Comparison of ENCODE assay signal across 1 cellular context in genomic region chr20:34515484-34516037, GRCh38.
A peak's percentile ranks its signal among the peaks of the same experiment; 100 is the strongest.
TF ChIP-seq lines count a peak whose summit lies in the region.

No MANE protein-coding gene starts in this region.

TF ChIP-seq in HepG2, 621 proteins besides CTCF, POLR2A, EP300 and RAD21 (continued from another document and continues in another):
- TF ChIP-seq, protein P1, sequence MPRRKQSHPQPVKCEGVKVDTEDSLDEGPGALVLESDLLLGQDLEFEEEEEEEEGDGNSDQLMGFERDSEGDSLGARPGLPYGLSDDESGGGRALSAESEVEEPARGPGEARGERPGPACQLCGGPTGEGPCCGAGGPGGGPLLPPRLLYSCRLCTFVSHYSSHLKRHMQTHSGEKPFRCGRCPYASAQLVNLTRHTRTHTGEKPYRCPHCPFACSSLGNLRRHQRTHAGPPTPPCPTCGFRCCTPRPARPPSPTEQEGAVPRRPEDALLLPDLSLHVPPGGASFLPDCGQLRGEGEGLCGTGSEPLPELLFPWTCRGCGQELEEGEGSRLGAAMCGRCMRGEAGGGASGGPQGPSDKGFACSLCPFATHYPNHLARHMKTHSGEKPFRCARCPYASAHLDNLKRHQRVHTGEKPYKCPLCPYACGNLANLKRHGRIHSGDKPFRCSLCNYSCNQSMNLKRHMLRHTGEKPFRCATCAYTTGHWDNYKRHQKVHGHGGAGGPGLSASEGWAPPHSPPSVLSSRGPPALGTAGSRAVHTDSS (CRISPR knock-in tag; conservative IDR thresholded peaks at IDR 0.05), result no peak
- TF ChIP-seq MLXIP (CRISPR knock-in tag; IDR thresholded peaks at IDR 0.05; ENCODE audit: borderline replicate concordance), result no peak
- TF ChIP-seq ZNF562 (CRISPR knock-in tag; IDR thresholded peaks at IDR 0.05; ENCODE audit: borderline replicate concordance), result no peak
- peak; percentile 29 for TF ChIP-seq ZC3H13 (CRISPR knock-in tag; IDR thresholded peaks at IDR 0.05)
- no peak for TF ChIP-seq HOXA7 (CRISPR knock-in tag; IDR thresholded peaks at IDR 0.05)
- no peak for TF ChIP-seq ZKSCAN1 (IDR thresholded peaks at IDR 0.05; ENCODE audit: low read length)
- TF ChIP-seq ATF7-NPFF (CRISPR knock-in tag; IDR thresholded peaks at IDR 0.05; ENCODE audit: low read depth), result no peak
- TF ChIP-seq MAF1 (CRISPR knock-in tag; IDR thresholded peaks at IDR 0.05; ENCODE audit: borderline replicate concordance), result peak; percentile 66; the same call in 1 of the 2 replicates
- no peak for TF ChIP-seq ZBTB42 (CRISPR knock-in tag; IDR thresholded peaks at IDR 0.05)
- TF ChIP-seq ZBTB26 (CRISPR knock-in tag; IDR thresholded peaks at IDR 0.05; ENCODE audit: borderline replicate concordance), result no peak
- no peak for TF ChIP-seq HMGXB4 (CRISPR knock-in tag; IDR thresholded peaks at IDR 0.05; ENCODE audit: borderline replicate concordance in 1 of 2, low read depth in 1 of 2)
- TF ChIP-seq, protein P2, sequence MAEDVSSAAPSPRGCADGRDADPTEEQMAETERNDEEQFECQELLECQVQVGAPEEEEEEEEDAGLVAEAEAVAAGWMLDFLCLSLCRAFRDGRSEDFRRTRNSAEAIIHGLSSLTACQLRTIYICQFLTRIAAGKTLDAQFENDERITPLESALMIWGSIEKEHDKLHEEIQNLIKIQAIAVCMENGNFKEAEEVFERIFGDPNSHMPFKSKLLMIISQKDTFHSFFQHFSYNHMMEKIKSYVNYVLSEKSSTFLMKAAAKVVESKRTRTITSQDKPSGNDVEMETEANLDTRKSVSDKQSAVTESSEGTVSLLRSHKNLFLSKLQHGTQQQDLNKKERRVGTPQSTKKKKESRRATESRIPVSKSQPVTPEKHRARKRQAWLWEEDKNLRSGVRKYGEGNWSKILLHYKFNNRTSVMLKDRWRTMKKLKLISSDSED (CRISPR knock-in tag; IDR thresholded peaks at IDR 0.05), result no peak
- no peak for TF ChIP-seq ATAD3A (CRISPR knock-in tag; IDR thresholded peaks at IDR 0.05)
- no peak for TF ChIP-seq PBX3 (CRISPR knock-in tag; IDR thresholded peaks at IDR 0.05; ENCODE audit: borderline replicate concordance)
- no peak; the same call in 1 of the 2 replicates for TF ChIP-seq CREM (IDR thresholded peaks at IDR 0.05)
- no peak for TF ChIP-seq CREM (CRISPR knock-in tag; IDR thresholded peaks at IDR 0.05)
- TF ChIP-seq CREB1 (IDR thresholded peaks at IDR 0.05), result no peak
- TF ChIP-seq CREB1 (CRISPR knock-in tag; IDR thresholded peaks at IDR 0.05), result no peak
- TF ChIP-seq MAFK (conservative IDR thresholded peaks at IDR 0.05 in 1 of 2, IDR thresholded peaks at IDR 0.05 in 1 of 2; ENCODE audit: low read length in 2 of 2), result no peak
- no peak for TF ChIP-seq KAT8 (CRISPR knock-in tag; IDR thresholded peaks at IDR 0.05)
- TF ChIP-seq HIC2 (CRISPR knock-in tag; IDR thresholded peaks at IDR 0.05; ENCODE audit: low read depth), result 0 out of 2 replicates have a peak, but pooled peaks have one; percentile 30
- TF ChIP-seq JUND (CRISPR knock-in tag; IDR thresholded peaks at IDR 0.05), result no peak
- TF ChIP-seq GABPA (IDR thresholded peaks at IDR 0.05; ENCODE audit: low read depth, low read length), result no peak
- TF ChIP-seq GABPA (CRISPR knock-in tag; IDR thresholded peaks at IDR 0.05; ENCODE audit: low read depth), result no peak
- TF ChIP-seq ZNF772 (CRISPR knock-in tag; IDR thresholded peaks at IDR 0.05), result no peak
- TF ChIP-seq ZKSCAN8 (CRISPR knock-in tag; IDR thresholded peaks at IDR 0.05; ENCODE audit: borderline replicate concordance), result no peak
- no peak for TF ChIP-seq GMEB1 (CRISPR knock-in tag; IDR thresholded peaks at IDR 0.05; ENCODE audit: borderline replicate concordance)
- TF ChIP-seq HNRNPL (IDR thresholded peaks at IDR 0.05; ENCODE audit: low read depth, low read length), result no peak
- TF ChIP-seq ZNF12 (CRISPR knock-in tag; IDR thresholded peaks at IDR 0.05), result no peak; the same call in 1 of the 2 replicates
- no peak for TF ChIP-seq ZSCAN30 (CRISPR knock-in tag; IDR thresholded peaks at IDR 0.05)
- TF ChIP-seq NKX3-1 (CRISPR knock-in tag; IDR thresholded peaks at IDR 0.05), result peak; percentile 75
- TF ChIP-seq RBFOX2 (IDR thresholded peaks at IDR 0.05; ENCODE audit: low read depth, low read length), result no peak
- TF ChIP-seq ZSCAN12 (CRISPR knock-in tag; IDR thresholded peaks at IDR 0.05), result no peak
- TF ChIP-seq SYNCRIP (IDR thresholded peaks at IDR 0.05; ENCODE audit: insufficient read depth, low read depth, low read length), result no peak
- TF ChIP-seq ZNF766 (CRISPR knock-in tag; IDR thresholded peaks at IDR 0.05; ENCODE audit: borderline replicate concordance), result 0 out of 2 replicates have a peak, but pooled peaks have one; percentile 11
- TF ChIP-seq GATAD1 (CRISPR knock-in tag; IDR thresholded peaks at IDR 0.05), result peak; percentile 45; the same call in 1 of the 2 replicates
- no peak for TF ChIP-seq ZNF674 (CRISPR knock-in tag; IDR thresholded peaks at IDR 0.05; ENCODE audit: low read depth)
- TF ChIP-seq TEAD3 (CRISPR knock-in tag; optimal IDR thresholded peaks at IDR 0.05; ENCODE audit: borderline replicate concordance), result peak; percentile 3
- no peak for TF ChIP-seq SNAPC5 (CRISPR knock-in tag; IDR thresholded peaks at IDR 0.05; ENCODE audit: borderline replicate concordance)
- no peak for TF ChIP-seq ZFP1 (CRISPR knock-in tag; IDR thresholded peaks at IDR 0.05)
- TF ChIP-seq ZNF878 (CRISPR knock-in tag; IDR thresholded peaks at IDR 0.05), result no peak
- TF ChIP-seq SAFB2 (CRISPR knock-in tag; IDR thresholded peaks at IDR 0.05; ENCODE audit: borderline replicate concordance, low read depth), result 0 out of 2 replicates have a peak, but pooled peaks have one; percentile 7
- no peak for TF ChIP-seq SMARCC2 (IDR thresholded peaks at IDR 0.05)
- 0 out of 2 replicates have a peak, but pooled peaks have one; percentile 55 for TF ChIP-seq ZNF790 (CRISPR knock-in tag; IDR thresholded peaks at IDR 0.05; ENCODE audit: borderline replicate concordance)
- TF ChIP-seq CEBPB (IDR thresholded peaks at IDR 0.05; ENCODE audit: borderline replicate concordance, low read depth, low read length), result peak; percentile 67; the same call in 1 of the 2 replicates
- no peak for TF ChIP-seq RBM22 (optimal IDR thresholded peaks at IDR 0.05; ENCODE audit: low read length)
- peak; percentile 52; the same call in 1 of the 2 replicates for TF ChIP-seq TGIF2 (CRISPR knock-in tag; IDR thresholded peaks at IDR 0.05)
- peak; percentile 22; the same call in 1 of the 2 replicates for TF ChIP-seq ZNF33B (CRISPR knock-in tag; IDR thresholded peaks at IDR 0.05)
- no peak for TF ChIP-seq ARNT (IDR thresholded peaks at IDR 0.05)
- no peak for TF ChIP-seq KLF6 (CRISPR knock-in tag; IDR thresholded peaks at IDR 0.05)
- TF ChIP-seq, protein P3, sequence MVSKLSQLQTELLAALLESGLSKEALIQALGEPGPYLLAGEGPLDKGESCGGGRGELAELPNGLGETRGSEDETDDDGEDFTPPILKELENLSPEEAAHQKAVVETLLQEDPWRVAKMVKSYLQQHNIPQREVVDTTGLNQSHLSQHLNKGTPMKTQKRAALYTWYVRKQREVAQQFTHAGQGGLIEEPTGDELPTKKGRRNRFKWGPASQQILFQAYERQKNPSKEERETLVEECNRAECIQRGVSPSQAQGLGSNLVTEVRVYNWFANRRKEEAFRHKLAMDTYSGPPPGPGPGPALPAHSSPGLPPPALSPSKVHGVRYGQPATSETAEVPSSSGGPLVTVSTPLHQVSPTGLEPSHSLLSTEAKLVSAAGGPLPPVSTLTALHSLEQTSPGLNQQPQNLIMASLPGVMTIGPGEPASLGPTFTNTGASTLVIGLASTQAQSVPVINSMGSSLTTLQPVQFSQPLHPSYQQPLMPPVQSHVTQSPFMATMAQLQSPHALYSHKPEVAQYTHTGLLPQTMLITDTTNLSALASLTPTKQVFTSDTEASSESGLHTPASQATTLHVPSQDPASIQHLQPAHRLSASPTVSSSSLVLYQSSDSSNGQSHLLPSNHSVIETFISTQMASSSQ (IDR thresholded peaks at IDR 0.05; ENCODE audit: low read depth), result no peak
- TF ChIP-seq, protein P3 (CRISPR knock-in tag; IDR thresholded peaks at IDR 0.05; ENCODE audit: borderline replicate concordance), result 0 out of 2 replicates have a peak, but pooled peaks have one; percentile 64
